12 cellular contexts compared by ENCODE assay signal in the genomic region with DNA sequence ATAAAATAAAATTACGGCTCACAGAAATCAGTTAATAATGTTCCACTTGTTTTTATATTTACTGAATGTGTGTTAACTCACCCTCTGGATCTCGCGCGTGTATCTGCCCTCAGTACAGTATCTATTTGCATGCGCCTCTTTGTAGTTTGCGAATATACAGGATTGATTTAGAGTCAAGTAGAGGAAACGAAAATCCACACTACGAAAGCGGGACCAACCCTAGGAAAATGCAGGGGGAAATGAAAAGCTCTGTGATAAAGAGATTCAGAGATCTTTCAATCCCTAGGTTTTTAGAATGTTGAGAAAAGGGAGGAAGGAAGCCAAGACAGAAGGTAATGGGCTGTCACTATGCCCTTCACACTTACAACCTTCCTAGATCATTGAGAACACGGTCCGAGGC. TPM values are rescaled to one million over a fixed set of nuclear protein-coding genes. Genes with fewer than 3 reads are reported as not detected.
DNase-seq lines count a peak whose midpoint lies in the region; ATAC-seq and TF ChIP-seq lines count a peak whose summit lies in the region.
"Had no signal": no experiment of that assay in that cellular context is flagged by ENCODE, and none has a peak within 500 bp of the region (broad histone marks: within the 10 kb centered on the region; RNA-seq: fewer than 3 reads in every experiment).

No MANE protein-coding gene starts in this region.

- DNase-seq in NCI-H2171 treated with DMSO at 0.1 percent for 48 hours (lab: John Stamatoyannopoulos, UW) (peak; percentile 81), NCI-H2171 (lab: John Stamatoyannopoulos, UW) (no peak), SK-N-DZ (ENCODE audit: low spot score) (peak; percentile 37), superior temporal gyrus (ENCODE audit: extremely low spot score) (peak; percentile 86), transverse colon (no peak), immature natural killer cell (no peak)
- no peak for DNase-seq in naive thymus-derived CD4-positive, alpha-beta T cell
- DNase-seq: activated B cell treated with CpG ODN at 0.5 μM for 24 hours; activated T-cell treated with anti-CD3 and anti-CD28 coated beads, Interleukin-2, amount 50 U/mL, for 48 hours; EL; SIG-M5 had no signal

- POLR2A ChIA-PET in naive thymus-derived CD4-positive, alpha-beta T cell (lab: Charles Lee), result no interaction called here

- H3K4me3 Mint-ChIP-seq in naive thymus-derived CD4-positive, alpha-beta T cell, result no peak overlapping the region
- H3K4me3 Mint-ChIP-seq in immature natural killer cell, result no peak overlapping the region
- H3K4me3 Mint-ChIP-seq: activated B cell treated with CpG ODN at 0.5 μM for 24 hours had no signal

- peaks cover 16% of the 10 kb centered on the region for H3K4me1 ChIP-seq in iPS-20b (ENCODE audit: insufficient read depth, low read length)
- no peaks in the 10 kb centered on the region for H3K4me1 ChIP-seq in naive thymus-derived CD4-positive, alpha-beta T cell (ENCODE audit: control insufficient read depth in 2 of 2, insufficient read depth in 2 of 2, low read length in 2 of 2)
- H3K4me1 ChIP-seq in transverse colon, result no peaks in the 10 kb centered on the region

- H3K36me3 ChIP-seq in iPS-20b (ENCODE audit: insufficient read depth, low read depth, low read length) (no peaks in the 10 kb centered on the region), transverse colon (no peaks in the 10 kb centered on the region)
- H3K36me3 ChIP-seq in naive thymus-derived CD4-positive, alpha-beta T cell (ENCODE audit: control insufficient read depth in 2 of 3, insufficient read depth in 3 of 3, low read length in 3 of 3), result no peaks in the 10 kb centered on the region

- TF ChIP-seq EP300 in transverse colon (IDR thresholded peaks at IDR 0.05; ENCODE audit: low read depth), result no peak

- in situ Hi-C loops in transverse colon (cut with MboI; ENCODE audit: low pct_ligation_motif_present in 1 of 4, low pct_unique_long_range_greater_than_20kb in 1 of 4, low sequenced_read_pairs in 3 of 4), result no loop called here

- H3K4me1 Mint-ChIP-seq in naive thymus-derived CD4-positive, alpha-beta T cell, result peaks cover 0 to 4% (median 0%) of the 10 kb centered on the region in 7 donors
- H3K4me1 Mint-ChIP-seq in immature natural killer cell, result no peaks in the 10 kb centered on the region
- H3K4me1 Mint-ChIP-seq: activated B cell treated with CpG ODN at 0.5 μM for 24 hours had no signal

- CTCF ChIA-PET in naive thymus-derived CD4-positive, alpha-beta T cell (lab: Charles Lee), result no interaction called here

- 22 to 50% methylated on average over 10 to 11 of the region's 11 CpGs for WGBS in transverse colon (ENCODE audit: low coverage in 1 of 2), 2 donors

- H3K9me3 Mint-ChIP-seq in naive thymus-derived CD4-positive, alpha-beta T cell, result peaks cover 0 to 4% (median 0%) of the 10 kb centered on the region in 11 donors
- peaks cover 0 to 11% (median 5%) of the 10 kb centered on the region in 6 donors for H3K9me3 Mint-ChIP-seq in immature natural killer cell
- H3K9me3 Mint-ChIP-seq: activated B cell treated with CpG ODN at 0.5 μM for 24 hours had no signal

- TF ChIP-seq POLR2A in transverse colon (IDR thresholded peaks at IDR 0.05), result no peak

- no peak overlapping the region for H3K27ac Mint-ChIP-seq in naive thymus-derived CD4-positive, alpha-beta T cell
- H3K27ac Mint-ChIP-seq in immature natural killer cell, result no peak overlapping the region
- H3K27ac Mint-ChIP-seq: activated B cell treated with CpG ODN at 0.5 μM for 24 hours had no signal

- no peak overlapping the region for H3K27ac ChIP-seq in iPS-20b (ENCODE audit: low read length)
- H3K27ac ChIP-seq in naive thymus-derived CD4-positive, alpha-beta T cell (ENCODE audit: low read depth, low read length), result no peak overlapping the region
- no peak overlapping the region for H3K27ac ChIP-seq in transverse colon

- ATAC-seq in naive thymus-derived CD4-positive, alpha-beta T cell, result no peak

- H3K36me3 Mint-ChIP-seq in naive thymus-derived CD4-positive, alpha-beta T cell, result peaks cover 0 to 5% (median 0%) of the 10 kb centered on the region in 5 donors
- no peaks in the 10 kb centered on the region for H3K36me3 Mint-ChIP-seq in immature natural killer cell

- H3K9me3 ChIP-seq in iPS-20b (ENCODE audit: insufficient read depth, low read depth, low read length) (no peaks in the 10 kb centered on the region), transverse colon (no peaks in the 10 kb centered on the region)
- H3K9me3 ChIP-seq in naive thymus-derived CD4-positive, alpha-beta T cell (ENCODE audit: control insufficient read depth in 2 of 3, low read length in 3 of 3), result no peaks in the 10 kb centered on the region

- H3K4me3 ChIP-seq in iPS-20b (ENCODE audit: low read length), result peak overlapping the region; percentile 81
- H3K4me3 ChIP-seq in naive thymus-derived CD4-positive, alpha-beta T cell (ENCODE audit: low read length), result no peak overlapping the region
- H3K4me3 ChIP-seq in transverse colon, result no peak overlapping the region

- peaks cover 29% of the 10 kb centered on the region for H3K27me3 ChIP-seq in iPS-20b (ENCODE audit: insufficient read depth, low read length)
- no peaks in the 10 kb centered on the region for H3K27me3 ChIP-seq in naive thymus-derived CD4-positive, alpha-beta T cell (ENCODE audit: control insufficient read depth in 2 of 2, insufficient read depth in 2 of 2, low read length in 2 of 2)
- peaks cover 24% of the 10 kb centered on the region for H3K27me3 ChIP-seq in transverse colon

- H3K9ac ChIP-seq in iPS-20b (ENCODE audit: low read depth, low read length), result peak overlapping the region; percentile 91

- intact Hi-C loops in naive thymus-derived CD4-positive, alpha-beta T cell (cut with micrococcal nuclease), result no loop called here
- intact Hi-C loops in transverse colon (cut with DNase I; ENCODE audit: low total_unique reads), result no loop called here

- peaks cover 29 to 40% (median 33%) of the 10 kb centered on the region in 5 donors for H3K27me3 Mint-ChIP-seq in naive thymus-derived CD4-positive, alpha-beta T cell
- peaks cover 0 to 7% (median 0%) of the 10 kb centered on the region in 3 donors for H3K27me3 Mint-ChIP-seq in immature natural killer cell (ENCODE audit: low read depth in 3 of 3)

- TF ChIP-seq CTCF in transverse colon (IDR thresholded peaks at IDR 0.05), result no peak

RNA-seq across cellular contexts. Expression of a gene that starts 0.9 kb away (rescaled TPM):
- 2.3 and 2.9 TPM in 2 replicates for polyA plus RNA-seq in SK-N-DZ (2014; cell fraction: cytosol; rRNA removed)
- polyA plus RNA-seq in SK-N-DZ (2014; cell fraction: nucleus; rRNA removed), result 4.7 and 6.9 TPM in 2 replicates
- not detected for total RNA-seq in naive thymus-derived CD4-positive, alpha-beta T cell
- polyA plus RNA-seq in naive thymus-derived CD4-positive, alpha-beta T cell, result not detected
- total RNA-seq in transverse colon, result under 1 TPM in 1 of 4 donors, not detected in 3; under 0.01 TPM
- polyA plus RNA-seq in immature natural killer cell, result not detected
- total RNA-seq: activated B cell treated with CpG ODN at 0.5 μM for 24 hours had no signal

Comparison
In these comparisons a context has a peak if more than half of its experiments do, and no peak if none do; other contexts are left out.
1. DNase-seq: peak in NCI-H2171 treated with DMSO at 0.1 percent for 48 hours (single experiment), SK-N-DZ (single experiment) and superior temporal gyrus (single experiment); none in NCI-H2171 (single experiment), naive thymus-derived CD4-positive, alpha-beta T cell (0 of 9), transverse colon (single experiment) and immature natural killer cell (0 of 3).